ENCODE assay signal across 9 cellular contexts in genomic region chr3:147411235-147411607, GRCh38. TPM values are rescaled to one million over a fixed set of nuclear protein-coding genes. Genes with fewer than 3 reads are reported as not detected.
DNase-seq lines count a peak whose midpoint lies in the region; ATAC-seq and TF ChIP-seq lines count a peak whose summit lies in the region.
"Had no signal": no experiment of that assay in that cellular context is flagged by ENCODE, and none has a peak within 500 bp of the region (broad histone marks: within the 10 kb centered on the region; RNA-seq: fewer than 3 reads in every experiment).

No MANE protein-coding gene starts in this region.

- H3K36me3 Mint-ChIP-seq in CD8-positive, alpha-beta T cell, result no peaks in the 10 kb centered on the region
- H3K36me3 Mint-ChIP-seq in effector memory CD8-positive, alpha-beta T cell (ENCODE audit: insufficient read depth), result peaks cover 10% of the 10 kb centered on the region

- H3K27me3 Mint-ChIP-seq in CD8-positive, alpha-beta T cell (ENCODE audit: low read depth), result peaks cover 75% of the 10 kb centered on the region
- peaks cover 77 to 88% of the 10 kb centered on the region in 2 donors for H3K27me3 Mint-ChIP-seq in effector memory CD8-positive, alpha-beta T cell

- TF ChIP-seq CTCF in CD8-positive, alpha-beta T cell (IDR thresholded peaks at IDR 0.05), result no peak
- TF ChIP-seq CTCF in osteoblast (IDR thresholded peaks at IDR 0.05; ENCODE audit: extremely low read depth, low read depth, low read length) (no peak), foreskin keratinocyte (conservative IDR thresholded peaks at IDR 0.05) (no peak)

- ATAC-seq in CD8-positive, alpha-beta T cell, result no peak
- ATAC-seq in effector memory CD8-positive, alpha-beta T cell (replicated peaks), result no peak
- no peak for ATAC-seq in GM18519 (IDR thresholded peaks at IDR 0.05; ENCODE audit: low FRiP score, unreplicated experiment)
- ATAC-seq in foreskin keratinocyte, result no peak

- intact Hi-C loops in CD8-positive, alpha-beta T cell (cut with DNase I, micrococcal nuclease), result no loop called here

- no peak overlapping the region for H3K27ac ChIP-seq in CD8-positive, alpha-beta T cell (ENCODE audit: low read depth, low read length)
- H3K27ac ChIP-seq in osteoblast (ENCODE audit: low read depth, low read length) (no peak overlapping the region), foreskin keratinocyte (no peak overlapping the region)

- peaks cover 38% of the 10 kb centered on the region for H3K4me1 Mint-ChIP-seq in CD8-positive, alpha-beta T cell (ENCODE audit: low read depth)
- H3K4me1 Mint-ChIP-seq in effector memory CD8-positive, alpha-beta T cell (ENCODE audit: low read depth in 2 of 2), result peaks cover 5 to 17% of the 10 kb centered on the region in 2 donors

- no peaks in the 10 kb centered on the region for H3K79me2 ChIP-seq in osteoblast (ENCODE audit: insufficient read depth, low read length)

- H3K36me3 ChIP-seq in CD8-positive, alpha-beta T cell (ENCODE audit: insufficient read depth, low read length), result no peaks in the 10 kb centered on the region
- H3K36me3 ChIP-seq in osteoblast (ENCODE audit: insufficient read depth, low read length), result no peaks in the 10 kb centered on the region

- no peak overlapping the region for H3K27ac Mint-ChIP-seq in CD8-positive, alpha-beta T cell
- H3K27ac Mint-ChIP-seq in effector memory CD8-positive, alpha-beta T cell, result no peak overlapping the region

- H3K4me3 Mint-ChIP-seq in CD8-positive, alpha-beta T cell, result peak overlapping the region; percentile 47
- H3K4me3 Mint-ChIP-seq in effector memory CD8-positive, alpha-beta T cell, result peak overlapping the region; percentile 13 to 55

- H3K27me3 ChIP-seq in CD8-positive, alpha-beta T cell (ENCODE audit: insufficient read depth, low read length), result peaks cover 50% of the 10 kb centered on the region
- H3K27me3 ChIP-seq in osteoblast (ENCODE audit: insufficient read depth, low read length), result peaks cover 98% of the 10 kb centered on the region
- peaks cover 99% of the 10 kb centered on the region for H3K27me3 ChIP-seq in foreskin keratinocyte

- H3K4me3 ChIP-seq in CD8-positive, alpha-beta T cell (ENCODE audit: low read depth, low read length), result peak overlapping the region; percentile 21
- peak overlapping the region; percentile 61 for H3K4me3 ChIP-seq in osteoblast (ENCODE audit: insufficient read depth, low read length)

- H4K20me1 ChIP-seq in osteoblast (ENCODE audit: insufficient read depth, low read length), result no peaks in the 10 kb centered on the region

- no peak for DNase-seq in CD8-positive, alpha-beta T cell
- DNase-seq in NCI-H1105 (lab: John Stamatoyannopoulos, UW) (peak; percentile 43), osteoblast (ENCODE audit: insufficient read length, low spot score, missing footprints) (peak; percentile 90), SIG-M5 treated with dmso at 0.1 percent for 504 hours (lab: John Stamatoyannopoulos, UW; ENCODE audit: unreplicated experiment) (no peak), NCI-H69 (lab: John Stamatoyannopoulos, UW) (no peak), foreskin keratinocyte (no peak)
- DNase-seq in effector memory CD8-positive, alpha-beta T cell, result no peak
- DNase-seq: NCI-H1930 had no signal

- no peaks in the 10 kb centered on the region for H3K9me3 ChIP-seq in CD8-positive, alpha-beta T cell (ENCODE audit: low read length)
- peaks cover 3% of the 10 kb centered on the region for H3K9me3 ChIP-seq in osteoblast (ENCODE audit: low read depth, low read length)

- peak overlapping the region; percentile 70 for H3K4me2 ChIP-seq in osteoblast (ENCODE audit: insufficient read depth, low read length)

- CTCF ChIA-PET in CD8-positive, alpha-beta T cell (lab: Charles Lee), result interaction anchor here (1.6 kb wide), 1 partner anchor 15 kb away, joined by 3 read pairs; no protein-coding TSS in a partner anchor

- H2AFZ ChIP-seq in osteoblast (ENCODE audit: low read length), result no peak overlapping the region

- H3K4me1 ChIP-seq in CD8-positive, alpha-beta T cell (ENCODE audit: insufficient read depth, low read length), result peaks cover 25% of the 10 kb centered on the region
- H3K4me1 ChIP-seq in osteoblast (ENCODE audit: insufficient read depth, low read length) (no peaks in the 10 kb centered on the region), foreskin keratinocyte (no peaks in the 10 kb centered on the region)

- peaks cover 14% of the 10 kb centered on the region for H3K9me3 Mint-ChIP-seq in CD8-positive, alpha-beta T cell
- peaks cover 0 to 14% of the 10 kb centered on the region in 2 donors for H3K9me3 Mint-ChIP-seq in effector memory CD8-positive, alpha-beta T cell

- POLR2A ChIA-PET in CD8-positive, alpha-beta T cell (lab: Charles Lee), result no interaction called here

RNA-seq across cellular contexts. Expression of gene ZIC1, which starts 2.1 kb away (rescaled TPM):
- total RNA-seq in CD8-positive, alpha-beta T cell, result not detected
- total RNA-seq in osteoblast (2.1 and 3.6 TPM in 2 replicates), foreskin keratinocyte (not detected in 2 replicates)
- polyA plus RNA-seq in foreskin keratinocyte, result not detected in 2 replicates

RNA-seq across cellular contexts. Expression of gene ZIC4, which starts 4.9 kb away (rescaled TPM):
- total RNA-seq in CD8-positive, alpha-beta T cell, result not detected
- total RNA-seq in osteoblast, result 0.29 and 0.72 TPM in 2 replicates
- not detected in 2 replicates for total RNA-seq in foreskin keratinocyte
- not detected in 2 replicates for polyA plus RNA-seq in foreskin keratinocyte

Comparison
In these comparisons a context has a peak if more than half of its experiments do, and no peak if none do; other contexts are left out.
1. DNase-seq: peak in NCI-H1105 (single experiment) and osteoblast (single experiment); none in CD8-positive, alpha-beta T cell (0 of 7), effector memory CD8-positive, alpha-beta T cell (0 of 3), SIG-M5 treated with dmso at 0.1 percent for 504 hours (single experiment), NCI-H69 (single experiment) and foreskin keratinocyte (0 of 2).